ENCODE assay signal across 13 cellular contexts in genomic region chr2:223877771-223878410, GRCh38. TPM values are rescaled to one million over a fixed set of nuclear protein-coding genes. Genes with fewer than 3 reads are reported as not detected.
A peak's percentile ranks its signal among the peaks of the same experiment; 100 is the strongest.
DNase-seq lines count a peak whose midpoint lies in the region; ATAC-seq and TF ChIP-seq lines count a peak whose summit lies in the region.
"Had no signal": no experiment of that assay in that cellular context is flagged by ENCODE, and none has a peak within 500 bp of the region (broad histone marks: within the 10 kb centered on the region; RNA-seq: fewer than 3 reads in every experiment).

No MANE protein-coding gene starts in this region.

- H3K4me1 Mint-ChIP-seq in nephron progenitor cell, result no peaks in the 10 kb centered on the region
- H3K4me1 Mint-ChIP-seq in activated T-cell treated with anti-CD3 and anti-CD28 coated beads, Interleukin-2, amount 50 U/mL, for 4 hours (ENCODE audit: low read depth), result peaks cover 2% of the 10 kb centered on the region

- H3K9me3 Mint-ChIP-seq in nephron progenitor cell, result no peaks in the 10 kb centered on the region
- no peaks in the 10 kb centered on the region for H3K9me3 Mint-ChIP-seq in activated T-cell treated with anti-CD3 and anti-CD28 coated beads, Interleukin-2, amount 50 U/mL, for 4 hours
- H3K9me3 Mint-ChIP-seq: activated T-cell treated with anti-CD3 and anti-CD28 coated beads, Interleukin-2, amount 50 U/mL, for 24 hours had no signal

- H3K4me3 Mint-ChIP-seq in nephron progenitor cell, result no peak overlapping the region
- H3K4me3 Mint-ChIP-seq in activated T-cell treated with anti-CD3 and anti-CD28 coated beads, Interleukin-2, amount 50 U/mL, for 4 hours, result no peak overlapping the region
- H3K4me3 Mint-ChIP-seq: activated T-cell treated with anti-CD3 and anti-CD28 coated beads, Interleukin-2, amount 50 U/mL, for 24 hours had no signal

- H3K27ac Mint-ChIP-seq in nephron progenitor cell, result peak overlapping the region; percentile 58
- H3K27ac Mint-ChIP-seq: activated T-cell treated with anti-CD3 and anti-CD28 coated beads, Interleukin-2, amount 50 U/mL, for 24 hours had no signal

- no peak overlapping the region for H3K4me3 ChIP-seq in effector memory CD4-positive, alpha-beta T cell (ENCODE audit: insufficient read depth, low read depth, low read length, poor library complexity, severe bottlenecking)

- H3K36me3 Mint-ChIP-seq in nephron progenitor cell (ENCODE audit: low read depth), result peaks cover 63% of the 10 kb centered on the region
- peaks cover 51% of the 10 kb centered on the region for H3K36me3 Mint-ChIP-seq in activated T-cell treated with anti-CD3 and anti-CD28 coated beads, Interleukin-2, amount 50 U/mL, for 4 hours (ENCODE audit: insufficient read depth)

- H3K4me1 ChIP-seq in effector memory CD4-positive, alpha-beta T cell (ENCODE audit: control insufficient read depth, insufficient read depth, low read length, poor library complexity, severe bottlenecking), result no peaks in the 10 kb centered on the region
- H3K4me1 ChIP-seq: foreskin keratinocyte had no signal

- no peaks in the 10 kb centered on the region for H3K27me3 Mint-ChIP-seq in nephron progenitor cell (ENCODE audit: low read depth, poor library complexity)
- H3K27me3 Mint-ChIP-seq in activated T-cell treated with anti-CD3 and anti-CD28 coated beads, Interleukin-2, amount 50 U/mL, for 4 hours (ENCODE audit: low read depth), result no peaks in the 10 kb centered on the region
- H3K27me3 Mint-ChIP-seq: activated T-cell treated with anti-CD3 and anti-CD28 coated beads, Interleukin-2, amount 50 U/mL, for 24 hours had no signal

- peaks cover 32% of the 10 kb centered on the region for H3K36me3 ChIP-seq in effector memory CD4-positive, alpha-beta T cell (ENCODE audit: control insufficient read depth, insufficient read depth, low read length)

- no peak for TF ChIP-seq CTCF in nephron progenitor cell (IDR thresholded peaks at IDR 0.05)

- no peaks in the 10 kb centered on the region for H3K9me3 ChIP-seq in effector memory CD4-positive, alpha-beta T cell (ENCODE audit: control insufficient read depth, low read length)

- peak; percentile 48 for DNase-seq in HT-29 (ENCODE audit: low spot score)
- no peak for DNase-seq in nephron progenitor cell
- DNase-seq in activated T-cell treated with anti-CD3 and anti-CD28 coated beads, Interleukin-2, amount 50 U/mL, for 4 hours, result no peak
- no peak for DNase-seq in effector memory CD4-positive, alpha-beta T cell
- DNase-seq in mucosa of gallbladder (ENCODE audit: low spot score), result no peak
- DNase-seq: activated T-cell treated with anti-CD3 and anti-CD28 coated beads, Interleukin-2, amount 50 U/mL, for 24 hours; foreskin keratinocyte; NCI-H774; right cardiac atrium had no signal

- no peaks in the 10 kb centered on the region for H3K27me3 ChIP-seq in effector memory CD4-positive, alpha-beta T cell (replicated peaks; ENCODE audit: control insufficient read depth, insufficient read depth, low read length, poor library complexity, severe bottlenecking)
- H3K27me3 ChIP-seq: foreskin keratinocyte had no signal

- H3K27ac ChIP-seq in effector memory CD4-positive, alpha-beta T cell (ENCODE audit: insufficient read depth, low read length, poor library complexity, severe bottlenecking), result no peak overlapping the region
- H3K27ac ChIP-seq: C4-2B, foreskin keratinocyte had no signal

- peak; percentile 50 for ATAC-seq in GM19397 (IDR thresholded peaks at IDR 0.05; ENCODE audit: unreplicated experiment)
- peak; percentile 53 for ATAC-seq in HG02840 (IDR thresholded peaks at IDR 0.05; ENCODE audit: low FRiP score, unreplicated experiment)
- no peak for ATAC-seq in activated T-cell treated with anti-CD3 and anti-CD28 coated beads, Interleukin-2, amount 50 U/mL, for 4 hours
- ATAC-seq in GM19324 (IDR thresholded peaks at IDR 0.05; ENCODE audit: low FRiP score, unreplicated experiment), result no peak
- ATAC-seq: foreskin keratinocyte, right cardiac atrium had no signal

RNA-seq across cellular contexts. Expression of gene AP1S3, which starts 40.5 kb away (rescaled TPM):
- 14.1 and 16.3 TPM in 2 replicates for total RNA-seq in HT-29 (2014; rRNA removed; shearing (Covaris generic))
- total RNA-seq in activated T-cell treated with anti-CD3 and anti-CD28 coated beads, Interleukin-2, amount 50 U/mL, for 4 hours, result 10 to 100 TPM; 18.0 to 19.9 (median 18.4) TPM
- total RNA-seq in mucosa of gallbladder, result 43.3 TPM

Comparison
In these comparisons a context has a peak if more than half of its experiments do, and no peak if none do; other contexts are left out.
1. ATAC-seq: peak in GM19397 (single experiment) and HG02840 (single experiment); none in activated T-cell treated with anti-CD3 and anti-CD28 coated beads, Interleukin-2, amount 50 U/mL, for 4 hours (0 of 2) and GM19324 (single experiment).